In genomic region chr3:128585974-128586373, GRCh38 we compare ENCODE assay signal across 13 cellular contexts.
"Had no signal": no experiment of that assay in that cellular context is flagged by ENCODE, and none has a peak within 500 bp of the region (broad histone marks: within the 10 kb centered on the region; RNA-seq: fewer than 3 reads in every experiment).

No MANE protein-coding gene starts in this region.

- H3K27ac Mint-ChIP-seq: activated naive CD8-positive, alpha-beta T cell treated with anti-CD3 and anti-CD28 coated beads, Interleukin-2, amount 10 ng/mL, durations not matched to agents 7 days and 5 days; activated T-cell treated with anti-CD3 and anti-CD28 coated beads, Interleukin-2, amount 50 U/mL, for 24 hours; stimulated activated memory B cell treated with anti-CD40 and anti-IgM and Interleukin-4, amounts not matched to agents 10 μg/mL and 1 μg/mL and 100 μg/mL, for 72 hours had no signal

- DNase-seq: activated CD4-positive, alpha-beta T cell treated with anti-CD3 and anti-CD28 coated beads, Interleukin-2, amount 50 U/mL, for 4 hours; activated gamma-delta T cell; activated naive CD8-positive, alpha-beta T cell treated with anti-CD3 and anti-CD28 coated beads, Interleukin-2, amount 10 ng/mL, durations not matched to agents 7 days and 5 days; activated T-cell treated with anti-CD3 and anti-CD28 coated beads, Interleukin-2, amount 50 U/mL, for 24 hours; effector CD8-positive, alpha-beta T cell; substantia nigra; T-helper 2 cell; transverse colon had no signal

- H3K4me2 ChIP-seq: smooth muscle cell had no signal

- H3K4me3 Mint-ChIP-seq: activated naive CD8-positive, alpha-beta T cell treated with anti-CD3 and anti-CD28 coated beads, Interleukin-2, amount 10 ng/mL, durations not matched to agents 7 days and 5 days; activated T-cell treated with anti-CD3 and anti-CD28 coated beads, Interleukin-2, amount 50 U/mL, for 24 hours; stimulated activated memory B cell treated with anti-CD40 and anti-IgM and Interleukin-4, amounts not matched to agents 10 μg/mL and 1 μg/mL and 100 μg/mL, for 72 hours had no signal

- H3K36me3 Mint-ChIP-seq: stimulated activated memory B cell treated with anti-CD40 and anti-IgM and Interleukin-4, amounts not matched to agents 10 μg/mL and 1 μg/mL and 100 μg/mL, for 72 hours had no signal

- ATAC-seq: stimulated activated memory B cell treated with anti-CD40 and anti-IgM and Interleukin-4, amounts not matched to agents 10 μg/mL and 1 μg/mL and 100 μg/mL, for 72 hours had no signal

- H3K4me1 Mint-ChIP-seq: stimulated activated memory B cell treated with anti-CD40 and anti-IgM and Interleukin-4, amounts not matched to agents 10 μg/mL and 1 μg/mL and 100 μg/mL, for 72 hours had no signal

- H3K27ac ChIP-seq: ascending aorta, coronary artery, neutrophil, transverse colon had no signal

- H3K9me3 ChIP-seq: ascending aorta, neutrophil, transverse colon had no signal

- H3K27me3 ChIP-seq: ascending aorta had no signal

- H3K4me1 ChIP-seq: ascending aorta had no signal

- H3K9me3 Mint-ChIP-seq: activated T-cell treated with anti-CD3 and anti-CD28 coated beads, Interleukin-2, amount 50 U/mL, for 24 hours; stimulated activated memory B cell treated with anti-CD40 and anti-IgM and Interleukin-4, amounts not matched to agents 10 μg/mL and 1 μg/mL and 100 μg/mL, for 72 hours had no signal

- H3K4me3 ChIP-seq: ascending aorta, coronary artery, smooth muscle cell, transverse colon had no signal

- H3K36me3 ChIP-seq: ascending aorta, neutrophil, transverse colon had no signal
